In the genomic region with DNA sequence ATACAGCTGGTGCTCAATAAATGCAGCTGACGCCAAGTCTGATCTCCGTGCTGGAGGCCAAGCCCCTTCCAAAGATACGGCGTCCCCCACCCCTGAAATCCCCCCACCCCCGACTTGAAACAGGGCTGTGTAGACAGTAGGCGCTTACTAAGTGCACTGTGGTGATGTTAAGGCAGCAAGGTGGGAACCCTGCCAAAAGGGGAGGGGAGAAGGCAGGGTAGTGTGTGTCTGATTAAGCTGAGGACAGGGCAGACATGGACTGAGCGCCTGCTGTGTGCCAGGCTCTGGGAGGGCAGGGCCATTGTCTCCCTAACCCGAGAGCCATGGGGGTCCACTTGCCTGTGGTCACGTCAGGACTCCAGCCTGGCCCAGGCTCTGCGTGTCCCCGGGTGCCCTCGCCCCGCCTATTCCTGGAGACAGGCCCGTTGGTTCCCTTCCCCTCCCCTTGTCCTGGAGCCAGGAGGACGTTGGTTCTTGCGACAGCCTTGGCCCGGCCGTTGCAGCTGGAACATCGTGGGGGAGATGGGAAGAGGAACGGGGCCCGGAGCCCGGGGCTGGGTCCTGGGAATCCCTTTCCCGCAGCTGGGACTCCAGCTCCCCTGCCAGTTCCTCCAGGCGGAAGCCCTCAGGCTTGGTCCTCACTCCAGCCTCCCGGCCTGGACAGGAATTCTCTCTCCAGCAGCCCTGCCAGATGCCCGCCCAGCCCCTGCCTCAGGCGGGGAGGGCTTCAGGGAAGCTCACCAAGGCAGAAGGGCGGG, we compare ENCODE assay signal across 1 cellular context.
TF ChIP-seq lines count a peak whose summit lies in the region.

No MANE protein-coding gene starts in this region.

TF ChIP-seq in WTC11, 78 proteins besides CTCF, POLR2A, EP300 and RAD21 (continued from another document):
- TF ChIP-seq, protein P1, sequence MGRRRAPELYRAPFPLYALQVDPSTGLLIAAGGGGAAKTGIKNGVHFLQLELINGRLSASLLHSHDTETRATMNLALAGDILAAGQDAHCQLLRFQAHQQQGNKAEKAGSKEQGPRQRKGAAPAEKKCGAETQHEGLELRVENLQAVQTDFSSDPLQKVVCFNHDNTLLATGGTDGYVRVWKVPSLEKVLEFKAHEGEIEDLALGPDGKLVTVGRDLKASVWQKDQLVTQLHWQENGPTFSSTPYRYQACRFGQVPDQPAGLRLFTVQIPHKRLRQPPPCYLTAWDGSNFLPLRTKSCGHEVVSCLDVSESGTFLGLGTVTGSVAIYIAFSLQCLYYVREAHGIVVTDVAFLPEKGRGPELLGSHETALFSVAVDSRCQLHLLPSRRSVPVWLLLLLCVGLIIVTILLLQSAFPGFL (CRISPR knock-in tag; IDR thresholded peaks at IDR 0.05; ENCODE audit: borderline replicate concordance), result no peak
- TF ChIP-seq, protein P2, sequence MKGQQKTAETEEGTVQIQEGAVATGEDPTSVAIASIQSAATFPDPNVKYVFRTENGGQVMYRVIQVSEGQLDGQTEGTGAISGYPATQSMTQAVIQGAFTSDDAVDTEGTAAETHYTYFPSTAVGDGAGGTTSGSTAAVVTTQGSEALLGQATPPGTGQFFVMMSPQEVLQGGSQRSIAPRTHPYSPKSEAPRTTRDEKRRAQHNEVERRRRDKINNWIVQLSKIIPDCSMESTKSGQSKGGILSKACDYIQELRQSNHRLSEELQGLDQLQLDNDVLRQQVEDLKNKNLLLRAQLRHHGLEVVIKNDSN (CRISPR knock-in tag; IDR thresholded peaks at IDR 0.05), result no peak
- TF ChIP-seq SMAD3 (CRISPR knock-in tag; IDR thresholded peaks at IDR 0.05; ENCODE audit: borderline replicate concordance) (no peak), ZMAT4 (CRISPR knock-in tag; IDR thresholded peaks at IDR 0.05) (no peak), HMGXB4 (CRISPR knock-in tag; IDR thresholded peaks at IDR 0.05) (no peak), EMX1 (CRISPR knock-in tag; IDR thresholded peaks at IDR 0.05) (no peak), TEAD4 (CRISPR knock-in tag; IDR thresholded peaks at IDR 0.05) (no peak), RORB (CRISPR knock-in tag; IDR thresholded peaks at IDR 0.05) (no peak)
- TF ChIP-seq, protein P3, sequence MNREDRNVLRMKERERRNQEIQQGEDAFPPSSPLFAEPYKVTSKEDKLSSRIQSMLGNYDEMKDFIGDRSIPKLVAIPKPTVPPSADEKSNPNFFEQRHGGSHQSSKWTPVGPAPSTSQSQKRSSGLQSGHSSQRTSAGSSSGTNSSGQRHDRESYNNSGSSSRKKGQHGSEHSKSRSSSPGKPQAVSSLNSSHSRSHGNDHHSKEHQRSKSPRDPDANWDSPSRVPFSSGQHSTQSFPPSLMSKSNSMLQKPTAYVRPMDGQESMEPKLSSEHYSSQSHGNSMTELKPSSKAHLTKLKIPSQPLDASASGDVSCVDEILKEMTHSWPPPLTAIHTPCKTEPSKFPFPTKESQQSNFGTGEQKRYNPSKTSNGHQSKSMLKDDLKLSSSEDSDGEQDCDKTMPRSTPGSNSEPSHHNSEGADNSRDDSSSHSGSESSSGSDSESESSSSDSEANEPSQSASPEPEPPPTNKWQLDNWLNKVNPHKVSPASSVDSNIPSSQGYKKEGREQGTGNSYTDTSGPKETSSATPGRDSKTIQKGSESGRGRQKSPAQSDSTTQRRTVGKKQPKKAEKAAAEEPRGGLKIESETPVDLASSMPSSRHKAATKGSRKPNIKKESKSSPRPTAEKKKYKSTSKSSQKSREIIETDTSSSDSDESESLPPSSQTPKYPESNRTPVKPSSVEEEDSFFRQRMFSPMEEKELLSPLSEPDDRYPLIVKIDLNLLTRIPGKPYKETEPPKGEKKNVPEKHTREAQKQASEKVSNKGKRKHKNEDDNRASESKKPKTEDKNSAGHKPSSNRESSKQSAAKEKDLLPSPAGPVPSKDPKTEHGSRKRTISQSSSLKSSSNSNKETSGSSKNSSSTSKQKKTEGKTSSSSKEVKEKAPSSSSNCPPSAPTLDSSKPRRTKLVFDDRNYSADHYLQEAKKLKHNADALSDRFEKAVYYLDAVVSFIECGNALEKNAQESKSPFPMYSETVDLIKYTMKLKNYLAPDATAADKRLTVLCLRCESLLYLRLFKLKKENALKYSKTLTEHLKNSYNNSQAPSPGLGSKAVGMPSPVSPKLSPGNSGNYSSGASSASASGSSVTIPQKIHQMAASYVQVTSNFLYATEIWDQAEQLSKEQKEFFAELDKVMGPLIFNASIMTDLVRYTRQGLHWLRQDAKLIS (CRISPR knock-in tag; IDR thresholded peaks at IDR 0.05; ENCODE audit: borderline replicate concordance), result no peak
